8 cellular contexts compared by ENCODE assay signal in the genomic region with DNA sequence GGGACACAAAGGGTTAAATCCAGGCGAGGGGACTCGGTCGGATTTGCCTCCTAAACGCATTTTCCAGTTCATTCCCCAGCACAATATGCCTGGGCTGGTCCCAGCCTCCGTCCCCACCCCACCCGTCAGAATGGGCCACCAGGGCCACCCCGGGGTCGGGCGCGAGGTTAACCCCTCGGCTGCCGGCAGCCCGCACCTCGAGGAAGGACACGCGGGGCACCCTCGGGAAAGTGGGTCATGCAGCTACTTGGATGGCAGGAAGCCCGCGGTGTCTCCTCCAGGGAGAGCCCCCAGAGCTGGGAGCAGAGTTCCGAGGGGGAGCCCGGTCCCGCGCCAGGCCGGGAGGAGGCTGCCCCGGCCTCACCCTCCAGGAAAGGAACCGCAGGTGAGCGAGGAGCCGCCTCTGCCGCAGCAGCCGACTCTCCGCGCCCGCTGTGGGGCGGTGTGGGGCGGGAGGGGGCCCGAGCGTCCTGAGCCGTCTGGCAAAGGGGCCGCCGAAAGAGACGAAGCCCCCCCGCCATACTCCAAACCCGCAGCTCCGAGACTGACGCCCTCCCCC. TPM values are rescaled to one million over a fixed set of nuclear protein-coding genes. Genes with fewer than 3 reads are reported as not detected.
DNase-seq lines count a peak whose midpoint lies in the region; ATAC-seq and TF ChIP-seq lines count a peak whose summit lies in the region.

No MANE protein-coding gene starts in this region.

- peak overlapping the region; percentile 83 for H3K4me3 ChIP-seq in vagina

- DNase-seq in stimulated activated CD4-positive, alpha-beta T cell treated with anti-CD3 and anti-CD28 coated beads, Interleukin-15, amount 100 ng/mL, for 24 hours = peak; percentile 42
- no peak for DNase-seq in stimulated activated CD4-positive, alpha-beta T cell treated with anti-CD3 and anti-CD28 coated beads, Interleukin-1b, Interleukin-23, amount 100 ng/mL, for 48 hours
- DNase-seq in RPMI8226 = peak; percentile 46
- DNase-seq in ecto neural progenitor cell (ENCODE audit: low spot score) = peak; percentile 89
- no peak for DNase-seq in mesothelial cell of epicardium (ENCODE audit: low spot score in 2 of 2, unreplicated experiment in 2 of 2)
- DNase-seq in vagina (ENCODE audit: extremely low spot score in 2 of 2) = no peak
- DNase-seq in LoVo (ENCODE audit: low spot score) = no peak

- H3K4me3 Mint-ChIP-seq in mesothelial cell of epicardium = peak overlapping the region; percentile 93

- TF ChIP-seq POLR2A in vagina (IDR thresholded peaks at IDR 0.05) = no peak

- no peaks in the 10 kb centered on the region for H3K36me3 ChIP-seq in vagina

- H3K27me3 ChIP-seq in vagina = no peaks in the 10 kb centered on the region

- TF ChIP-seq CTCF in mesothelial cell of epicardium (IDR thresholded peaks at IDR 0.05; ENCODE audit: unreplicated experiment) = no peak
- TF ChIP-seq CTCF in vagina (IDR thresholded peaks at IDR 0.05) = no peak

- H3K4me1 Mint-ChIP-seq in mesothelial cell of epicardium = peaks cover 29% of the 10 kb centered on the region

- no peak for ATAC-seq in GM19463 (IDR thresholded peaks at IDR 0.05; ENCODE audit: unreplicated experiment)

- H3K27ac Mint-ChIP-seq in mesothelial cell of epicardium = peak overlapping the region; percentile 90

- H3K9me3 Mint-ChIP-seq in mesothelial cell of epicardium = no peaks in the 10 kb centered on the region

- H3K36me3 Mint-ChIP-seq in mesothelial cell of epicardium = no peaks in the 10 kb centered on the region

- H3K9me3 ChIP-seq in vagina = no peaks in the 10 kb centered on the region

- intact Hi-C loops in vagina (cut with DNase I) = loop anchor here (5.0 kb wide), 1 partner anchor 55 kb away; no protein-coding TSS in a partner anchor

- H3K27me3 Mint-ChIP-seq in mesothelial cell of epicardium (ENCODE audit: low read depth) = peaks cover 3% of the 10 kb centered on the region

- peaks cover 48% of the 10 kb centered on the region for H3K4me1 ChIP-seq in vagina

- peak overlapping the region; percentile 92 for H3K27ac ChIP-seq in vagina

RNA-seq across cellular contexts. Expression of a gene that starts 1.4 kb away (rescaled TPM):
- total RNA-seq in mesothelial cell of epicardium (45.3 to 46.8 TPM (median 45.5 TPM) in 3 replicates), vagina (58.2 TPM)

Comparison
In these comparisons a context has a peak if more than half of its experiments do, and no peak if none do; other contexts are left out.
1. DNase-seq: peak in stimulated activated CD4-positive, alpha-beta T cell treated with anti-CD3 and anti-CD28 coated beads, Interleukin-15, amount 100 ng/mL, for 24 hours (single experiment), RPMI8226 (single experiment) and ecto neural progenitor cell (single experiment); none in stimulated activated CD4-positive, alpha-beta T cell treated with anti-CD3 and anti-CD28 coated beads, Interleukin-1b, Interleukin-23, amount 100 ng/mL, for 48 hours (single experiment), mesothelial cell of epicardium (0 of 2), vagina (0 of 2) and LoVo (single experiment).